ENCODE assay signal across 7 cellular contexts in the genomic region with DNA sequence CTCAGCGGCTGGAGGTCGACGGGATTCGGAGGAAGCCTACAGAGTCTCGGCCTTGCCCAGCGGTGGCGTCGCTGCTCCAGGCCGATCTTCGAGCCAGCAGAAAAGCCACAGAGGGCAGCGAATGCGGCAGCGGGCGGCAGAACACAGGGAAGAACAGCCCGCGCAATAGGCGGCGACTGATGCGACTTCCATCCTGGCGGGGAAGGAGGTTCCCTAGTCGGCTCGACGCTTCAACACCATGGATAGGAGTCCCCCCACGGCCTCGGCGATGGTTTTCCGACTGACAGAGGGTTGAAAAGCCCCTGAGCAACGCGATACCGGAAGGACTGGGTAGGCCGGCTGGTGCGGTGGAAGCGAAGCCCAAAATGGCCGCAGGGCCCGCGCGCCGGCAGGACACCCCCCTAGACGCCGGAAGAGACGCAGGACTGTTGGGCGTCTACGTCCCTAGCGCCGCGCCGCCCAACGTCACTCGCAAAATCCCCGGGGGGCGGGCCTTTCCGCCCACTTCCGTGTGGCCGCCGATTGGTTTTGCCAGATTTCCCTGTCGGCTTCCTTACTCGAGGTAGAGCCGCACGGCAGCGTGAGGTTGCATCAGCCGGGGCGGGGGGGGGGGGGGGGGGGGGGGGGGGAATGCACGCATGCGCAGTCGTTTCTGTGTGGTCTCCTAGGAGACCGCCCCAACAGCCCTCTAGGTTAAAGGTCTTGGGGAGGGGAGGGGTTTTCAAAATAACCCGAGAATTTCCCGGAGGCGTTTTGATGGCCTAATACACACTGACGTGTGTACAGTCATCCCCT. TPM values are rescaled to one million over a fixed set of nuclear protein-coding genes. Genes with fewer than 3 reads are reported as not detected.
DNase-seq lines count a peak whose midpoint lies in the region; ATAC-seq, FAIRE-seq and TF ChIP-seq lines count a peak whose summit lies in the region.

A gene (minus strand): TSS at position 367 of the 795 bp plus-strand sequence. CDS start 406 bp downstream, outside the sequence.

- H4K20me1 ChIP-seq in hepatocyte (ENCODE audit: insufficient read depth, poor library complexity, severe bottlenecking): peaks cover 43% of the 10 kb centered on the region

- peak within 1 kb of the TSS; percentile 53 for H2AFZ ChIP-seq in hepatocyte

- H3K79me2 ChIP-seq in hepatocyte: peaks cover 72% of the 10 kb centered on the region

- DNase-seq in GM18507 (ENCODE audit: extremely low spot score, insufficient read length, low read depth): peak; percentile 94
- DNase-seq in NCI-H2081 (lab: John Stamatoyannopoulos, UW): peak; percentile 99
- peak; percentile 98 for DNase-seq in T1000 (lab: John Stamatoyannopoulos, UW)
- DNase-seq in astrocyte of the hippocampus (ENCODE audit: low read depth, low spot score): peak; percentile 100
- peak; percentile 99 for DNase-seq in hepatocyte (ENCODE audit: low spot score)
- peak; percentile 99 for DNase-seq in retina

- peak within 1 kb of the TSS; percentile 100 for H3K27ac ChIP-seq in hepatocyte

- H3K9me3 ChIP-seq in hepatocyte (ENCODE audit: low read depth): no peaks in the 10 kb centered on the region

- no peaks in the 10 kb centered on the region for H3K36me3 ChIP-seq in hepatocyte (replicated peaks; ENCODE audit: insufficient read depth, low read depth)

- no peaks in the 10 kb centered on the region for H3K9me2 ChIP-seq in hepatocyte (replicated peaks; ENCODE audit: insufficient read depth)

- peak; percentile 90 for ATAC-seq in HG02981 (IDR thresholded peaks at IDR 0.05; ENCODE audit: unreplicated experiment)

- H3K27me3 ChIP-seq in hepatocyte: no peaks in the 10 kb centered on the region

- peak within 1 kb of the TSS; percentile 96 for H3K4me3 ChIP-seq in hepatocyte

- peaks cover 8% of the 10 kb centered on the region for H3K4me1 ChIP-seq in hepatocyte (ENCODE audit: insufficient read depth)

- peak within 1 kb of the TSS; percentile 81 for H3K4me2 ChIP-seq in hepatocyte

- TF ChIP-seq CTCF in hepatocyte (IDR thresholded peaks at IDR 0.05; ENCODE audit: poor library complexity): no peak

- 2% methylated on average over 60 of the region's 70 CpGs for WGBS in hepatocyte (ENCODE audit: low lambda C conversion rate, missing lambda C conversion rate)

- FAIRE-seq in GM18507 (lab: Jason Lieb, UNC): peak; percentile 93

RNA-seq across cellular contexts. Expression of the gene that starts here (rescaled TPM):
- 66.9 and 77.0 TPM in 2 replicates for total RNA-seq in hepatocyte
- polyA plus RNA-seq in hepatocyte: 31.2 and 34.0 TPM in 2 replicates

Comparison
In these comparisons a context has a peak if more than half of its experiments do, and no peak if none do; other contexts are left out.
1. Peak in every context shown above with its lines: DNase-seq, ATAC-seq, H3K4me3 ChIP-seq and H3K27ac ChIP-seq.